ENCODE assay signal across 8 cellular contexts in genomic region chr9:3528466-3528865, GRCh38. TPM values are rescaled to one million over a fixed set of nuclear protein-coding genes. Genes with fewer than 3 reads are reported as not detected.
DNase-seq lines count a peak whose midpoint lies in the region; ATAC-seq and TF ChIP-seq lines count a peak whose summit lies in the region.

No MANE protein-coding gene starts in this region.

- peak; percentile 30 to 39 for ATAC-seq in natural killer cell treated with Interleukin-12 subunit alpha and Interleukin-12 subunit beta and Interleukin-15 and Interleukin-18, amount 100 ng/mL, for 72 hours
- no peak for ATAC-seq in GM21528 (IDR thresholded peaks at IDR 0.05; ENCODE audit: low FRiP score, unreplicated experiment)
- no peak for ATAC-seq in HG02852 (IDR thresholded peaks at IDR 0.05; ENCODE audit: unreplicated experiment)

- no peaks in the 10 kb centered on the region for H3K9me3 Mint-ChIP-seq in natural killer cell treated with Interleukin-12 subunit alpha and Interleukin-12 subunit beta and Interleukin-15 and Interleukin-18, amount 100 ng/mL, for 72 hours

- peaks cover 34 to 37% of the 10 kb centered on the region in 2 donors for H3K4me1 Mint-ChIP-seq in natural killer cell treated with Interleukin-12 subunit alpha and Interleukin-12 subunit beta and Interleukin-15 and Interleukin-18, amount 100 ng/mL, for 72 hours (ENCODE audit: low read depth in 2 of 2)

- DNase-seq in GM10266 (ENCODE audit: extremely low spot score), result peak; percentile 18
- DNase-seq in NCI-H510A (lab: John Stamatoyannopoulos, UW), result peak; percentile 4
- peak; percentile 61 for DNase-seq in activated CD8-positive, alpha-beta memory T cell treated with anti-CD3 and anti-CD28 coated beads, Interleukin-2, amount 50 U/mL, for 48 hours
- DNase-seq in natural killer cell treated with Interleukin-12 subunit alpha and Interleukin-12 subunit beta and Interleukin-15 and Interleukin-18, amount 100 ng/mL, for 72 hours (ENCODE audit: low spot score), result peak; percentile 77
- DNase-seq in cardiac septum (ENCODE audit: low spot score), result no peak
- no peak for DNase-seq in EL

- H3K27ac Mint-ChIP-seq in natural killer cell treated with Interleukin-12 subunit alpha and Interleukin-12 subunit beta and Interleukin-15 and Interleukin-18, amount 100 ng/mL, for 72 hours, result peak overlapping the region; percentile 93 to 97

- peak overlapping the region; percentile 94 for H3K4me3 Mint-ChIP-seq in natural killer cell treated with Interleukin-12 subunit alpha and Interleukin-12 subunit beta and Interleukin-15 and Interleukin-18, amount 100 ng/mL, for 72 hours

- no peak for TF ChIP-seq CTCF in GM10266 (IDR thresholded peaks at IDR 0.05; ENCODE audit: control insufficient read depth, insufficient read depth, low read depth, missing control alignments)

- intact Hi-C loops in cardiac septum (cut with DNase I), result loop anchor here (5.0 kb wide), 1 partner anchor 56 kb away; no protein-coding TSS in a partner anchor

- no peaks in the 10 kb centered on the region for H3K27me3 Mint-ChIP-seq in natural killer cell treated with Interleukin-12 subunit alpha and Interleukin-12 subunit beta and Interleukin-15 and Interleukin-18, amount 100 ng/mL, for 72 hours

- H3K36me3 Mint-ChIP-seq in natural killer cell treated with Interleukin-12 subunit alpha and Interleukin-12 subunit beta and Interleukin-15 and Interleukin-18, amount 100 ng/mL, for 72 hours, result peaks cover 4% of the 10 kb centered on the region

RNA-seq across cellular contexts. Expression of gene RFX3, which starts 2.7 kb away (rescaled TPM):
- 10 to 100 TPM; 17.2 to 22.5 TPM for total RNA-seq in natural killer cell treated with Interleukin-12 subunit alpha and Interleukin-12 subunit beta and Interleukin-15 and Interleukin-18, amount 100 ng/mL, for 72 hours
- 4.1 TPM for total RNA-seq in cardiac septum

Comparison
In these comparisons a context has a peak if more than half of its experiments do, and no peak if none do; other contexts are left out.
1. DNase-seq: peak in GM10266 (single experiment), NCI-H510A (single experiment), activated CD8-positive, alpha-beta memory T cell treated with anti-CD3 and anti-CD28 coated beads, Interleukin-2, amount 50 U/mL, for 48 hours (single experiment) and natural killer cell treated with Interleukin-12 subunit alpha and Interleukin-12 subunit beta and Interleukin-15 and Interleukin-18, amount 100 ng/mL, for 72 hours (single experiment); none in cardiac septum (single experiment) and EL (single experiment).
2. ATAC-seq: peak in natural killer cell treated with Interleukin-12 subunit alpha and Interleukin-12 subunit beta and Interleukin-15 and Interleukin-18, amount 100 ng/mL, for 72 hours (2 of 2); none in GM21528 (single experiment) and HG02852 (single experiment).